Comparison of ENCODE assay signal across 8 cellular contexts in the genomic region with DNA sequence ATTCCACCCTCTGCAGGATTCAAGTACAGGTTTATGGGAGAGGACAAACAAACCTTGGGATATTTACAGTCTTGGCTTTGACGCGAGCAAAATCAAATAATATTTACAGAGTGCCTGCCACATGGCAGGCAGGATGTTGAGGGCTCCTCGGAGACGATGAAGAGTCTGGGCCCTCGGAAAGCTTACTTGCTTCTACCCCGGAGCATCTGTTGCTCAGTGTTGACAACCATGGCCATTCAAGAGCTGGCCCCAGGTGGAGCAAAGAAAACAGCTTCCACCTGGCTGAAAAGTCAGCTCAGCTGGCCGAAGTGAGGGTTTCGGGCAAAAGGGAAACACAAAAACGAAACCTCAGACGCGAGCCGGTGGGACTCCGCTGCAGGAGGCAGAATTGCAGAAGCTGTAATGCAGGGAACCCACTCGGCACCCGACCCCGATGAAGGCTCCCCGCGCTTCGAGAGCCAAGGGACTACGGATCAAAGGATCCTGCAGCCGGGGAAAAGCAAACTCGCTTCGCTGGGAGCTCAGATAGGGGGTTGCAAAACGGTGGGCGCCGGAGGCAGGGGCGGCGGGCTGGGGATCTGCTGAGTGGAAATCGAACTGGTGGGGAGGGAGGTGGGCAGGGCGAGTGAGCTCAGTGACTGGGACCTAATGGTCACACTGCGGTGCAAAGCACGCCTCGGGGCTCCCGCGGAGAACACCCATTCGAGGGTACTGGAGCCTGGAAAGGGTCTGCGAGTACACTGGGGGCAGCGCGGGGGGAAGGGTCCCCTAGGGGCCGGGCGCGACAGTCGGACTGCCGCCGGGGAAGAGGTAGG. TPM values are rescaled to one million over a fixed set of nuclear protein-coding genes. Genes with fewer than 3 reads are reported as not detected.
DNase-seq lines count a peak whose midpoint lies in the region; ATAC-seq, FAIRE-seq and TF ChIP-seq lines count a peak whose summit lies in the region.

No MANE protein-coding gene starts in this region.

- H3K27ac ChIP-seq in C4-2B = peak overlapping the region; percentile 88

- intact Hi-C loops in MCF 10A (cut with micrococcal nuclease) = loop anchor here (10.0 kb wide), 1 partner anchor 91 kb away; no protein-coding TSS in a partner anchor

- POLR2A ChIA-PET in MCF 10A (lab: Yijun Ruan, JAX) = interaction anchor here (1.1 to 2.2 kb wide), 4 partner anchors 14 to 87 kb away, joined by 3 to 16 read pairs (median 8); no protein-coding TSS in a partner anchor

- H3K27ac Mint-ChIP-seq in T-helper 17 cell (peak overlapping the region; percentile 97), MCF 10A (ENCODE audit: low read depth, unreplicated experiment) (no peak overlapping the region)

- CTCF ChIA-PET in MCF 10A (lab: Yijun Ruan, JAX) = interaction anchor here (0.5 to 0.9 kb wide), 3 partner anchors 38 to 223 kb away, joined by 3 to 5 read pairs (median 5); no protein-coding TSS in a partner anchor

- peaks cover 28% of the 10 kb centered on the region for H3K4me1 Mint-ChIP-seq in T-helper 17 cell
- peaks cover 29% of the 10 kb centered on the region for H3K4me1 Mint-ChIP-seq in MCF 10A (ENCODE audit: insufficient read depth, unreplicated experiment)

- no TSS peak for BruUV-seq in MCF 10A (replicated peaks; lab: Mats Ljungman, UMichigan)

- no peaks in the 10 kb centered on the region for H3K9me3 Mint-ChIP-seq in MCF 10A (ENCODE audit: unreplicated experiment)

- TF ChIP-seq CTCF in C4-2B (conservative IDR thresholded peaks at IDR 0.05) (no peak), MCF 10A (IDR thresholded peaks at IDR 0.05; ENCODE audit: unreplicated experiment) (no peak)

- H3K9me3 ChIP-seq in T-helper 17 cell (ENCODE audit: control insufficient read depth, low read length, poor library complexity, severe bottlenecking) = no peaks in the 10 kb centered on the region

- peak overlapping the region; percentile 95 for H3K4me3 Mint-ChIP-seq in T-helper 17 cell
- peak overlapping the region; percentile 77 for H3K4me3 Mint-ChIP-seq in MCF 10A (ENCODE audit: unreplicated experiment)

- ATAC-seq in GM19438 (IDR thresholded peaks at IDR 0.05; ENCODE audit: low read depth, unreplicated experiment) (peak; percentile 22), T-helper 17 cell (no peak)

- DNase-seq in HK-2 (ENCODE audit: unreplicated experiment) = peak; percentile 37
- DNase-seq in T-helper 17 cell = peak; percentile 14 to 23 (median 21)
- DNase-seq in MCF 10A (ENCODE audit: unreplicated experiment) = no peak
- DNase-seq in stimulated activated CD4-positive, alpha-beta T cell treated with anti-CD3 and anti-CD28 coated beads, Interleukin-15, amount 100 ng/mL, for 1 hour (ENCODE audit: low read depth in 1 of 2, low spot score in 1 of 2) = peak; percentile 10 to 11
- DNase-seq in DMS153 (lab: John Stamatoyannopoulos, UW) = no peak

- H3K36me3 Mint-ChIP-seq in T-helper 17 cell (ENCODE audit: low read depth) (peaks cover 4% of the 10 kb centered on the region), MCF 10A (ENCODE audit: insufficient read depth, unreplicated experiment) (no peaks in the 10 kb centered on the region)

- FAIRE-seq in islet of Langerhans (lab: Jason Lieb, UNC) = peak; percentile 58

- H3K27me3 Mint-ChIP-seq in T-helper 17 cell = no peaks in the 10 kb centered on the region
- no peaks in the 10 kb centered on the region for H3K27me3 Mint-ChIP-seq in MCF 10A (ENCODE audit: insufficient read depth, unreplicated experiment)

RNA-seq across cellular contexts. Expression of a gene that starts 0.8 kb away (rescaled TPM):
- total RNA-seq in T-helper 17 cell (10 to 100 TPM; 43.3 to 59.2 TPM), MCF 10A (2022) (0.19 and 0.34 TPM in 2 replicates)

Comparison
In these comparisons a context has a peak if more than half of its experiments do, and no peak if none do; other contexts are left out.
1. DNase-seq: peak in HK-2 (single experiment), T-helper 17 cell (3 of 3) and stimulated activated CD4-positive, alpha-beta T cell treated with anti-CD3 and anti-CD28 coated beads, Interleukin-15, amount 100 ng/mL, for 1 hour (2 of 2); none in MCF 10A (single experiment) and DMS153 (single experiment).
2. RNA of a gene that starts 0.8 kb away (total RNA-seq): 43.3 to 59.2 TPM in T-helper 17 cell; 0.19 to 0.34 TPM in MCF 10A; every median in the first group is over 10 times any median in the second.